In the genomic region with DNA sequence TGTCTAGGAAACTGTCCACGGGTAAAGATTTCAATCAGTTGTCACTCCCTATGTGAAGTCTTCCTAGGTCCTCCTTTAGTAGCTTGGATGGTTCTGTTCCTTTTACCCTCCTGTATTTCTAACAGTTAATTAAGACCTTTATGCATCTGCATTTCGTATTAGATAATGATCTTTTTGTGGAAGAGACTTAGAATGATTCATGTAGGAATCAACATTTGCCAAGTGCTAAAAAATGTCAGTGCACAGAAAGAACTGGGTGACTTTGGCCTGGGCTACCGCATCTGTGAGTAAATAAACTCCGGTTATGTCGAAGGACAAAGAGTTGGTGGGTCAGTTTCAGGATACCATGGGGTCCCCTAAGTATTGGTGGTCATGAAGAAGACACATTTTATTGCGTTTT, we compare ENCODE assay signal across 24 cellular contexts.
A peak's percentile ranks its signal among the peaks of the same experiment; 100 is the strongest.
DNase-seq lines count a peak whose midpoint lies in the region; ATAC-seq, FAIRE-seq and TF ChIP-seq lines count a peak whose summit lies in the region.
"Had no signal": no experiment of that assay in that cellular context is flagged by ENCODE, and none has a peak within 500 bp of the region (broad histone marks: within the 10 kb centered on the region; RNA-seq: fewer than 3 reads in every experiment).

No MANE protein-coding gene starts in this region.

- no peaks in the 10 kb centered on the region for H3K36me3 ChIP-seq in PC-3 (ENCODE audit: low read depth, low read length)
- no peaks in the 10 kb centered on the region for H3K36me3 ChIP-seq in astrocyte (ENCODE audit: insufficient read depth, low read length)
- H3K36me3 ChIP-seq: MG63 had no signal

- H3K27ac ChIP-seq in PC-3 (ENCODE audit: low read length): no peak overlapping the region
- no peak overlapping the region for H3K27ac ChIP-seq in astrocyte (ENCODE audit: low read depth, low read length)
- H3K27ac ChIP-seq: C4-2B had no signal

- no peaks in the 10 kb centered on the region for H3K9me3 ChIP-seq in PC-3 (ENCODE audit: low read length)
- no peaks in the 10 kb centered on the region for H3K9me3 ChIP-seq in astrocyte (ENCODE audit: insufficient read depth, low read depth, low read length)
- H3K9me3 ChIP-seq: Caco-2, MG63 had no signal

- POLR2A ChIA-PET in PC-3 (lab: Charles Lee; ENCODE audit: unreplicated experiment): no interaction called here

- H4K20me1 ChIP-seq in PC-3 (ENCODE audit: low read length): no peaks in the 10 kb centered on the region
- no peaks in the 10 kb centered on the region for H4K20me1 ChIP-seq in astrocyte (ENCODE audit: insufficient read depth, low read length)

- H3K4me1 ChIP-seq in PC-3 (ENCODE audit: insufficient read depth, low read length) (peaks cover 10% of the 10 kb centered on the region), astrocyte (ENCODE audit: insufficient read depth, low read length) (peaks cover 5% of the 10 kb centered on the region)
- H3K4me1 ChIP-seq: Caco-2 had no signal

- H3K4me3 ChIP-seq in PC-3 (ENCODE audit: low read length) (no peak overlapping the region), astrocyte (ENCODE audit: insufficient read depth, low read depth, low read length) (no peak overlapping the region)
- H3K4me3 ChIP-seq: GM23338, MG63 had no signal

- no peak overlapping the region for H2AFZ ChIP-seq in PC-3 (ENCODE audit: low read length)
- no peak overlapping the region for H2AFZ ChIP-seq in astrocyte (ENCODE audit: low read depth, low read length)
- H2AFZ ChIP-seq: GM23338 had no signal

- H3K27me3 ChIP-seq in PC-3 (ENCODE audit: low read length): no peaks in the 10 kb centered on the region
- H3K27me3 ChIP-seq in astrocyte (ENCODE audit: insufficient read depth, low read length): no peaks in the 10 kb centered on the region
- H3K27me3 ChIP-seq: MG63 had no signal

- no peak for TF ChIP-seq CTCF in PC-3 (conservative IDR thresholded peaks at IDR 0.05; ENCODE audit: low read depth, low read length)
- no peak for TF ChIP-seq CTCF in astrocyte (IDR thresholded peaks at IDR 0.05; ENCODE audit: insufficient read depth, low read depth, low read length)

- H3K27ac Mint-ChIP-seq in astrocyte (ENCODE audit: unreplicated experiment): no peak overlapping the region
- H3K27ac Mint-ChIP-seq in natural killer cell treated with Interleukin-12 subunit alpha and Interleukin-12 subunit beta and Interleukin-15 and Interleukin-18, amount 100 ng/mL, for 72 hours: no peak overlapping the region
- H3K27ac Mint-ChIP-seq: B cell; CD8-positive, alpha-beta T cell; GM23338; H9 had no signal

- ATAC-seq in PC-3: peak; percentile 49
- ATAC-seq in natural killer cell treated with Interleukin-12 subunit alpha and Interleukin-12 subunit beta and Interleukin-15 and Interleukin-18, amount 100 ng/mL, for 72 hours: no peak
- ATAC-seq: CD8-positive, alpha-beta T cell; GM23338 had no signal

- intact Hi-C loops in PC-3 (cut with micrococcal nuclease): no loop called here

- H3K9ac ChIP-seq in PC-3 (ENCODE audit: low read length) (no peak overlapping the region), astrocyte (ENCODE audit: low read length) (no peak overlapping the region)

- CTCF ChIA-PET in PC-3 (lab: Charles Lee): no interaction called here

- no peak for FAIRE-seq in astrocyte (lab: Jason Lieb, UNC)

- BruUV-seq in PC-3 (replicated peaks; lab: Mats Ljungman, UMichigan): no TSS peak

- H3K4me3 Mint-ChIP-seq in astrocyte (ENCODE audit: unreplicated experiment): no peak overlapping the region
- H3K4me3 Mint-ChIP-seq in natural killer cell treated with Interleukin-12 subunit alpha and Interleukin-12 subunit beta and Interleukin-15 and Interleukin-18, amount 100 ng/mL, for 72 hours: no peak overlapping the region
- H3K4me3 Mint-ChIP-seq: B cell; CD8-positive, alpha-beta T cell; GM23338; H9 had no signal

- no peaks in the 10 kb centered on the region for H3K36me3 Mint-ChIP-seq in astrocyte (ENCODE audit: low read depth, unreplicated experiment)
- H3K36me3 Mint-ChIP-seq in natural killer cell treated with Interleukin-12 subunit alpha and Interleukin-12 subunit beta and Interleukin-15 and Interleukin-18, amount 100 ng/mL, for 72 hours: peaks cover 5% of the 10 kb centered on the region
- H3K36me3 Mint-ChIP-seq: CD8-positive, alpha-beta T cell had no signal

- H3K4me2 ChIP-seq in PC-3 (ENCODE audit: low read length): no peak overlapping the region
- no peak overlapping the region for H3K4me2 ChIP-seq in astrocyte (ENCODE audit: low read length)
- H3K4me2 ChIP-seq: GM23338 had no signal

- H3K27me3 Mint-ChIP-seq in astrocyte (ENCODE audit: low read depth, unreplicated experiment): no peaks in the 10 kb centered on the region
- H3K27me3 Mint-ChIP-seq in natural killer cell treated with Interleukin-12 subunit alpha and Interleukin-12 subunit beta and Interleukin-15 and Interleukin-18, amount 100 ng/mL, for 72 hours: no peaks in the 10 kb centered on the region
- H3K27me3 Mint-ChIP-seq: B cell had no signal

- no peaks in the 10 kb centered on the region for H3K9me2 ChIP-seq in PC-3 (replicated peaks; ENCODE audit: low read length)

- no peaks in the 10 kb centered on the region for H3F3A ChIP-seq in PC-3 (ENCODE audit: low read length, unreplicated experiment)

- DNase-seq in ELR (ENCODE audit: low read depth): peak; percentile 44
- peak; percentile 59 for DNase-seq in PC-3
- peak; percentile 58 for DNase-seq in astrocyte (ENCODE audit: low read depth)
- no peak for DNase-seq in pons (ENCODE audit: low spot score)
- DNase-seq in DMS 273 treated with DMSO at 0.1 percent for 48 hours (lab: John Stamatoyannopoulos, UW): no peak
- no peak for DNase-seq in natural killer cell treated with Interleukin-12 subunit alpha and Interleukin-12 subunit beta and Interleukin-15 and Interleukin-18, amount 100 ng/mL, for 72 hours (ENCODE audit: low spot score)
- DNase-seq in 8988T: no peak
- DNase-seq: Caco-2; CD8-positive, alpha-beta T cell; DMS79 treated with DMSO at 0.1 percent for 48 hours; H9; KBM-7; MG63; NCI-H1105 treated with DMSO at 0.1 percent for 48 hours; NCI-H146; NCI-H2029; NCI-H446; NCI-H524 treated with DMSO at 0.1 percent for 48 hours; NCI-H774; SHP77 treated with DMSO at 0.1 percent for 48 hours; SW 1271 had no signal

- H3K9me3 Mint-ChIP-seq in astrocyte (ENCODE audit: unreplicated experiment): peaks cover 3% of the 10 kb centered on the region
- H3K9me3 Mint-ChIP-seq in natural killer cell treated with Interleukin-12 subunit alpha and Interleukin-12 subunit beta and Interleukin-15 and Interleukin-18, amount 100 ng/mL, for 72 hours: peaks cover 18% of the 10 kb centered on the region

- H3K79me2 ChIP-seq in PC-3 (ENCODE audit: low read length): no peaks in the 10 kb centered on the region
- H3K79me2 ChIP-seq in astrocyte (ENCODE audit: insufficient read depth, low read length): no peaks in the 10 kb centered on the region

- H3K4me1 Mint-ChIP-seq in astrocyte (ENCODE audit: low read depth, unreplicated experiment): no peaks in the 10 kb centered on the region
- no peaks in the 10 kb centered on the region for H3K4me1 Mint-ChIP-seq in natural killer cell treated with Interleukin-12 subunit alpha and Interleukin-12 subunit beta and Interleukin-15 and Interleukin-18, amount 100 ng/mL, for 72 hours (ENCODE audit: low read depth in 2 of 2)
- H3K4me1 Mint-ChIP-seq: B cell had no signal

Comparison
In these comparisons a context has a peak if more than half of its experiments do, and no peak if none do; other contexts are left out.
1. DNase-seq: peak in ELR (single experiment), PC-3 (single experiment) and astrocyte (single experiment); none in pons (single experiment), DMS 273 treated with DMSO at 0.1 percent for 48 hours (single experiment), natural killer cell treated with Interleukin-12 subunit alpha and Interleukin-12 subunit beta and Interleukin-15 and Interleukin-18, amount 100 ng/mL, for 72 hours (single experiment) and 8988T (single experiment).